Comparison of ENCODE assay signal across 8 cellular contexts in the genomic region with DNA sequence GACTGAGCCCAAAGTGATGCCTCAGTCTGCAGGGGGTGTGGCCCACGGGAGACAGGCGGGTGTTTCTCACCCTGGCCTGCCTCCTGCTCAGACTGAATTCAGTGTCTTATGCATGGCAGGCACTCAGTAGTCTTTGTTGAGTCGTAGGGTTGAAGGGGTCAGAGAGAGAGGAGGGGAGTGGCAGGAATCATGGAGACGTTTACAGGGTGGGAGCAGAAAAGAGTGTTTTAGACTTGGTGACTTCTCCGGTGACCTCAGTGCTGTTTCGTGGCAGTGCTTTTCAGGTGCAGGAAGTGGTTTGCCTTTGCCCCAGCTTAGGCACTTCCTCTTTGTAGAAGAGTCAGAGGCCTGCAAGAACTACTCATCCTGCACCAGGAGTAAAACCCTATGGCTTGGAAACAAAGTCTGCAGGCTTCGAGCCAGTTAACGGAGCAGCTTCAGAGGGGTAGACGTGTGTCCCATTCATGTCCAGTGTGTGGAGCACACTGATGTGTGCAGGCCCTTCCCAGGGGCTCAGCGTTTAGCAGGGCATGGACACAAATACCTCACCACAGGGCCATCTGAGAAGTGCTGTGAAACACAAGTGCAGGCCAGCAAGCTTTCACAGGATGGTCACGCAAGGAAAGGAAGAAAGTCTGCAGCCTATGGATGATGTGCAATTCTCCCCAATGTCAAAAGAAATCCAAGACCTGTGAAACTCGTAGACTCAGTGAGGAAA. TPM values are rescaled to one million over a fixed set of nuclear protein-coding genes. Genes with fewer than 3 reads are reported as not detected.
DNase-seq lines count a peak whose midpoint lies in the region; ATAC-seq and TF ChIP-seq lines count a peak whose summit lies in the region.

No MANE protein-coding gene starts in this region.

- no peaks in the 10 kb centered on the region for H3K9me3 ChIP-seq in esophagus squamous epithelium
- no peaks in the 10 kb centered on the region for H3K9me3 ChIP-seq in Caco-2

- POLR2A ChIA-PET in Caco-2 (lab: Charles Lee) = no interaction called here

- no peaks in the 10 kb centered on the region for H3K27me3 ChIP-seq in esophagus squamous epithelium
- no peaks in the 10 kb centered on the region for H3K27me3 ChIP-seq in Caco-2 (replicated peaks; ENCODE audit: control insufficient read depth, insufficient read depth, low read length)

- ATAC-seq in GM19463 (IDR thresholded peaks at IDR 0.05; ENCODE audit: unreplicated experiment) = peak; percentile 83
- ATAC-seq in HG03521 (IDR thresholded peaks at IDR 0.05; ENCODE audit: unreplicated experiment) = peak; percentile 91
- peak; percentile 92 to 94 for ATAC-seq in activated CD4-positive, CD25-positive, alpha-beta regulatory T cell treated with anti-CD3 and anti-CD28 coated beads, Interleukin-2, amount 50 U/mL, for 24 hours
- ATAC-seq in stimulated activated naive B cell treated with anti-CD40 and anti-IgM and Interleukin-4, amounts not matched to agents 10 μg/mL and 1 μg/mL and 100 μg/mL, for 72 hours (replicated peaks) = peak; percentile 94 to 96

- H3K4me1 ChIP-seq in esophagus squamous epithelium (peaks cover 20 to 79% (median 23%) of the 10 kb centered on the region in 3 donors), Caco-2 (peaks cover 24% of the 10 kb centered on the region)

- H3K27me3 Mint-ChIP-seq in CD14-positive monocyte (ENCODE audit: low read depth in 3 of 3) (no peaks in the 10 kb centered on the region), Caco-2 (ENCODE audit: insufficient read depth, unreplicated experiment) (no peaks in the 10 kb centered on the region)
- no peaks in the 10 kb centered on the region for H3K27me3 Mint-ChIP-seq in stimulated activated naive B cell treated with anti-CD40 and anti-IgM and Interleukin-4, amounts not matched to agents 10 μg/mL and 1 μg/mL and 100 μg/mL, for 72 hours

- H3K27ac Mint-ChIP-seq in CD14-positive monocyte (peak overlapping the region; percentile 93 to 98 (median 98)), Caco-2 (ENCODE audit: unreplicated experiment) (no peak overlapping the region)
- H3K27ac Mint-ChIP-seq in stimulated activated naive B cell treated with anti-CD40 and anti-IgM and Interleukin-4, amounts not matched to agents 10 μg/mL and 1 μg/mL and 100 μg/mL, for 72 hours = peak overlapping the region; percentile 95

- TF ChIP-seq CTCF in CD14-positive monocyte (IDR thresholded peaks at IDR 0.05) = no peak
- TF ChIP-seq CTCF in esophagus squamous epithelium (IDR thresholded peaks at IDR 0.05) = no peak
- no peak for TF ChIP-seq CTCF in Caco-2 (IDR thresholded peaks at IDR 0.05; ENCODE audit: insufficient read depth in 1 of 2, low read depth in 1 of 2, low read length in 1 of 2, severe bottlenecking in 1 of 2, unreplicated experiment in 1 of 2)

- intact Hi-C loops in CD14-positive monocyte (cut with micrococcal nuclease) (loop anchor here (5.0 to 10.0 kb wide), 3 partner anchors 80 to 208 kb away; a partner anchor contains a TSS), esophagus squamous epithelium (cut with DNase I) (no loop called here), Caco-2 (cut with micrococcal nuclease; ENCODE audit: unreplicated experiment) (no loop called here)

- peak in 1 of 4 donors; percentile 17 for TF ChIP-seq POLR2A in esophagus squamous epithelium (IDR thresholded peaks at IDR 0.05)

- BruUV-seq in Caco-2 (replicated peaks; lab: Mats Ljungman, UMichigan) = no TSS peak

- H3K4me3 Mint-ChIP-seq in CD14-positive monocyte (peak overlapping the region; percentile 41 to 86), Caco-2 (ENCODE audit: unreplicated experiment) (no peak overlapping the region)
- H3K4me3 Mint-ChIP-seq in stimulated activated naive B cell treated with anti-CD40 and anti-IgM and Interleukin-4, amounts not matched to agents 10 μg/mL and 1 μg/mL and 100 μg/mL, for 72 hours = peak overlapping the region; percentile 57 to 73

- H3K27ac ChIP-seq in esophagus squamous epithelium = peak overlapping the region; percentile 22 to 79 (median 70)

- H3K9me3 Mint-ChIP-seq in CD14-positive monocyte = peaks cover 0 to 4% (median 0%) of the 10 kb centered on the region in 7 donors
- H3K9me3 Mint-ChIP-seq in stimulated activated naive B cell treated with anti-CD40 and anti-IgM and Interleukin-4, amounts not matched to agents 10 μg/mL and 1 μg/mL and 100 μg/mL, for 72 hours = peaks cover 0 to 3% of the 10 kb centered on the region in 2 donors
- no peaks in the 10 kb centered on the region for H3K9me3 Mint-ChIP-seq in Caco-2 (ENCODE audit: unreplicated experiment)

- peaks cover 90% of the 10 kb centered on the region for H3K4me1 Mint-ChIP-seq in CD14-positive monocyte
- H3K4me1 Mint-ChIP-seq in stimulated activated naive B cell treated with anti-CD40 and anti-IgM and Interleukin-4, amounts not matched to agents 10 μg/mL and 1 μg/mL and 100 μg/mL, for 72 hours = peaks cover 52 to 82% of the 10 kb centered on the region in 2 donors
- H3K4me1 Mint-ChIP-seq in Caco-2 (ENCODE audit: low read depth, unreplicated experiment) = peaks cover 19% of the 10 kb centered on the region

- WGBS in esophagus squamous epithelium, 2 donors = 40 to 42% methylated on average over 8 to 11 of the region's 12 CpGs

- CTCF ChIA-PET in Caco-2 (lab: Charles Lee) = no interaction called here

- H3K36me3 ChIP-seq in esophagus squamous epithelium (no peaks in the 10 kb centered on the region), Caco-2 (ENCODE audit: control insufficient read depth, insufficient read depth, low read length) (no peaks in the 10 kb centered on the region)

- H3K36me3 Mint-ChIP-seq in CD14-positive monocyte (peaks cover 5% of the 10 kb centered on the region in 2 donors), Caco-2 (ENCODE audit: insufficient read depth, unreplicated experiment) (no peaks in the 10 kb centered on the region)
- no peaks in the 10 kb centered on the region for H3K36me3 Mint-ChIP-seq in stimulated activated naive B cell treated with anti-CD40 and anti-IgM and Interleukin-4, amounts not matched to agents 10 μg/mL and 1 μg/mL and 100 μg/mL, for 72 hours

- no peak overlapping the region for H3K4me3 ChIP-seq in esophagus squamous epithelium
- H3K4me3 ChIP-seq in Caco-2 (ENCODE audit: low read depth, low read length) = no peak overlapping the region

- DNase-seq in CD14-positive monocyte (ENCODE audit: low spot score) (peak; percentile 90), esophagus squamous epithelium (lab: John Stamatoyannopoulos, UW) (no peak), Caco-2 (no peak), ecto neural progenitor cell (ENCODE audit: low spot score) (no peak)
- peak; percentile 73 for DNase-seq in stimulated activated naive B cell treated with anti-CD40 and anti-IgM and Interleukin-4, amounts not matched to agents 10 μg/mL and 1 μg/mL and 100 μg/mL, for 72 hours

RNA-seq across cellular contexts. Expression of a gene that starts 24.5 kb away (rescaled TPM):
- 10 to 100 TPM; 28.2 to 28.6 TPM for polyA plus RNA-seq in CD14-positive monocyte
- total RNA-seq in esophagus squamous epithelium (10 to 100 TPM; 12.8 to 52.0 (median 20.5) TPM), Caco-2 (2022) (16.0 and 17.1 TPM in 2 replicates)

Comparison
In these comparisons a context has a peak if more than half of its experiments do, and no peak if none do; other contexts are left out.
1. DNase-seq: peak in CD14-positive monocyte (single experiment) and stimulated activated naive B cell treated with anti-CD40 and anti-IgM and Interleukin-4, amounts not matched to agents 10 μg/mL and 1 μg/mL and 100 μg/mL, for 72 hours (single experiment); none in esophagus squamous epithelium (single experiment), Caco-2 (0 of 2) and ecto neural progenitor cell (single experiment).
2. intact Hi-C loops: an anchor here in CD14-positive monocyte (5.0 to 10.0 kb wide); none called in esophagus squamous epithelium and Caco-2.
3. Peak in every context shown above with its lines, with median percentiles within 50 percentile points of each other: ATAC-seq.